Comparison of ENCODE assay signal across 16 cellular contexts in the genomic region with DNA sequence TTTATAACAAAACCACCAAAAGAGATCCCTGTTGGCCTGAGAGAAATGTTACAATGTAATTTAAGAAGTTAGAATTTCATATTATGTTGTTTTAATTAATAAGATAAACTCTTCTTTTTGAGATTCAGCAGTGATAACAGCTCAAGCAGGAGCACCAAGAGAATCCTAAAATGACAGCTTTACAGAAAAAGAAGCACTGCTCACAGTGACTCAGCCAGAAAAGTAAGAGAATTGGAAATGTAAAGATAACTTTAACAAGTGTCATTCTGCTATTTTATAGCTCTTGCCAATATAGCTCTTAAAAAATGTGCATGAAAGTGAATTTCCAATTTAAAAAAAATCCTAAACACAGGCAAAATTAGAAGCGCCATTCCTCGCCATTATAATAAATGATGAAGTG.
DNase-seq lines count a peak whose midpoint lies in the region; ATAC-seq, FAIRE-seq and TF ChIP-seq lines count a peak whose summit lies in the region.
"Had no signal": no experiment of that assay in that cellular context is flagged by ENCODE, and none has a peak within 500 bp of the region (broad histone marks: within the 10 kb centered on the region; RNA-seq: fewer than 3 reads in every experiment).

No MANE protein-coding gene starts in this region.

- FAIRE-seq in kidney (lab: Jason Lieb, UNC), result no peak
- FAIRE-seq: GM12878, GM18507 had no signal

- H3K9ac ChIP-seq in fibroblast of lung (ENCODE audit: insufficient read depth, low read length), result no peak overlapping the region
- peak overlapping the region; percentile 55 for H3K9ac ChIP-seq in smooth muscle cell (ENCODE audit: low read depth)
- no peak overlapping the region for H3K9ac ChIP-seq in kidney (ENCODE audit: low read length in 2 of 2)

- H3K4me2 ChIP-seq in fibroblast of lung (ENCODE audit: extremely low read depth, insufficient read depth, low read length) (no peak overlapping the region), smooth muscle cell (no peak overlapping the region)

- no peaks in the 10 kb centered on the region for H3K27me3 Mint-ChIP-seq in HFFc6 (ENCODE audit: insufficient read depth)

- H3K4me3 ChIP-seq in fibroblast of lung (replicated peaks in 1 of 4; ENCODE audit: control extremely low read depth in 1 of 4, insufficient read depth in 1 of 4, low read depth in 3 of 4, low read length in 4 of 4) (no peak overlapping the region), smooth muscle cell (no peak overlapping the region), kidney (ENCODE audit: low read length in 2 of 2) (no peak overlapping the region)
- H3K4me3 ChIP-seq: GM12878 had no signal

- intact Hi-C loops in kidney (cut with DNase I), result no loop called here

- no peaks in the 10 kb centered on the region for H3K36me3 ChIP-seq in fibroblast of lung (ENCODE audit: control insufficient read depth, insufficient read depth, low read length)
- no peaks in the 10 kb centered on the region for H3K36me3 ChIP-seq in smooth muscle cell (ENCODE audit: low read depth)
- H3K36me3 ChIP-seq in kidney (ENCODE audit: control insufficient read depth in 1 of 2, insufficient read depth in 2 of 2, low read length in 2 of 2), result no peaks in the 10 kb centered on the region
- H3K36me3 ChIP-seq: BE2C had no signal

- no peaks in the 10 kb centered on the region for H3K9me3 Mint-ChIP-seq in HFFc6

- 0 out of 3 replicates have a peak, but pooled peaks have one; percentile 12 for ATAC-seq in SK-N-SH treated with all-trans-retinoic acid at 6 μM for 48 hours
- no peak for ATAC-seq in HG03432 (IDR thresholded peaks at IDR 0.05; ENCODE audit: unreplicated experiment)
- ATAC-seq: HCT116 had no signal

- no peaks in the 10 kb centered on the region for H3K27me3 ChIP-seq in fibroblast of lung (ENCODE audit: control insufficient read depth, insufficient read depth, low read length)
- H3K27me3 ChIP-seq in smooth muscle cell (ENCODE audit: low read depth), result no peaks in the 10 kb centered on the region
- H3K27me3 ChIP-seq: BE2C had no signal

- H3K79me2 ChIP-seq in fibroblast of lung (ENCODE audit: control insufficient read depth, insufficient read depth, low read length), result no peaks in the 10 kb centered on the region
- no peaks in the 10 kb centered on the region for H3K79me2 ChIP-seq in smooth muscle cell (ENCODE audit: low read depth)

- H3K4me3 Mint-ChIP-seq in HFFc6, result peak overlapping the region; percentile 68; the same call in 1 of the 2 replicates

- 90% methylated on average over 2 of the region's 2 CpGs for WGBS in smooth muscle cell (ENCODE audit: low lambda C conversion rate)

- H3K4me1 ChIP-seq in fibroblast of lung (ENCODE audit: control insufficient read depth, extremely low read depth, insufficient read depth, low read length) (peaks cover 19% of the 10 kb centered on the region), smooth muscle cell (ENCODE audit: low read depth) (peaks cover 29% of the 10 kb centered on the region), kidney (ENCODE audit: control insufficient read depth in 1 of 2, insufficient read depth in 1 of 2, low read depth in 1 of 2, low read length in 2 of 2) (no peaks in the 10 kb centered on the region)
- H3K4me1 ChIP-seq: BE2C had no signal

- H3F3A ChIP-seq in smooth muscle cell (ENCODE audit: low read depth), result peaks cover 11% of the 10 kb centered on the region

- DNase-seq in HFFc6 (peak; percentile 19), fibroblast of lung (ENCODE audit: low read depth in 2 of 2) (peak in 1 of 2 donors; percentile 30), smooth muscle cell (lab: John Stamatoyannopoulos, UW; ENCODE audit: unreplicated experiment) (no peak), HUDEP-2 (lab: John Stamatoyannopoulos, UW; ENCODE audit: unreplicated experiment in 76 of 76) (no peak), kidney (no peak)
- DNase-seq: DMS 273 treated with DMSO at 0.1 percent for 48 hours, NCI-H1092, NCI-H2107, NCI-H345, NCI-H69 had no signal

- peaks cover 82% of the 10 kb centered on the region for H3K4me1 Mint-ChIP-seq in HFFc6 (ENCODE audit: low read depth)

- H3K9me3 ChIP-seq in fibroblast of lung (ENCODE audit: control insufficient read depth, insufficient read depth, low read depth, low read length) (no peaks in the 10 kb centered on the region), smooth muscle cell (replicated peaks; ENCODE audit: low read depth) (no peaks in the 10 kb centered on the region), kidney (ENCODE audit: control insufficient read depth in 1 of 2, low read length in 2 of 2) (no peaks in the 10 kb centered on the region)
- H3K9me3 ChIP-seq: BE2C had no signal

- no peak overlapping the region for H2AFZ ChIP-seq in fibroblast of lung (ENCODE audit: low read length)
- H2AFZ ChIP-seq in smooth muscle cell (ENCODE audit: low read depth), result no peak overlapping the region

- TF ChIP-seq CTCF in HFFc6 (IDR thresholded peaks at IDR 0.05), result no peak
- no peak for TF ChIP-seq CTCF in fibroblast of lung (conservative IDR thresholded peaks at IDR 0.05 in 1 of 2, IDR thresholded peaks at IDR 0.05 in 1 of 2; ENCODE audit: low read depth in 1 of 2, low read length in 2 of 2)
- TF ChIP-seq CTCF in smooth muscle cell (IDR thresholded peaks at IDR 0.05; ENCODE audit: borderline replicate concordance, insufficient read depth, poor library complexity, severe bottlenecking), result no peak
- no peak for TF ChIP-seq CTCF in kidney (IDR thresholded peaks at IDR 0.05; ENCODE audit: borderline replicate concordance, extremely low read depth, insufficient read depth)

- H3K27ac Mint-ChIP-seq in HFFc6, result peak overlapping the region; percentile 89

- H4K20me1 ChIP-seq in fibroblast of lung (ENCODE audit: control insufficient read depth, extremely low read depth, insufficient read depth, low read length) (no peaks in the 10 kb centered on the region), smooth muscle cell (ENCODE audit: low read depth) (no peaks in the 10 kb centered on the region)

- H3K36me3 Mint-ChIP-seq in HFFc6 (ENCODE audit: low read depth), result no peaks in the 10 kb centered on the region

- H3K27ac ChIP-seq in fibroblast of lung (ENCODE audit: insufficient read depth, low read length) (peak overlapping the region; percentile 64), smooth muscle cell (ENCODE audit: low read depth) (peak overlapping the region; percentile 95), kidney (ENCODE audit: low read depth in 2 of 2, low read length in 2 of 2) (no peak overlapping the region)

TF ChIP-seq in SK-N-SH treated with all-trans-retinoic acid at 6 μM for 48 hours, 23 proteins besides CTCF, POLR2A, EP300 and RAD21:
- TF ChIP-seq SNAI2 (CRISPR knock-in tag; IDR thresholded peaks at IDR 0.05), result no peak
- TF ChIP-seq, protein P1, sequence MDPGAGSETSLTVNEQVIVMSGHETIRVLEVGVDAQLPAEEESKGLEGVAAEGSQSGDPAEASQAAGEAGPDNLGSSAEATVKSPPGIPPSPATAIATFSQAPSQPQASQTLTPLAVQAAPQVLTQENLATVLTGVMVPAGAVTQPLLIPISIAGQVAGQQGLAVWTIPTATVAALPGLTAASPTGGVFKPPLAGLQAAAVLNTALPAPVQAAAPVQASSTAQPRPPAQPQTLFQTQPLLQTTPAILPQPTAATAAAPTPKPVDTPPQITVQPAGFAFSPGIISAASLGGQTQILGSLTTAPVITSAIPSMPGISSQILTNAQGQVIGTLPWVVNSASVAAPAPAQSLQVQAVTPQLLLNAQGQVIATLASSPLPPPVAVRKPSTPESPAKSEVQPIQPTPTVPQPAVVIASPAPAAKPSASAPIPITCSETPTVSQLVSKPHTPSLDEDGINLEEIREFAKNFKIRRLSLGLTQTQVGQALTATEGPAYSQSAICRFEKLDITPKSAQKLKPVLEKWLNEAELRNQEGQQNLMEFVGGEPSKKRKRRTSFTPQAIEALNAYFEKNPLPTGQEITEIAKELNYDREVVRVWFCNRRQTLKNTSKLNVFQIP (CRISPR knock-in tag; IDR thresholded peaks at IDR 0.05; ENCODE audit: borderline replicate concordance, low read depth), result no peak
- TF ChIP-seq BACH2 (CRISPR knock-in tag; IDR thresholded peaks at IDR 0.05; ENCODE audit: borderline replicate concordance), result no peak

Comparison
In these comparisons a context has a peak if more than half of its experiments do, and no peak if none do; other contexts are left out.
1. H3K27ac ChIP-seq: peak in fibroblast of lung (single experiment) and smooth muscle cell (single experiment); none in kidney (0 of 2).